ENCODE assay signal across 28 cellular contexts in genomic region chr12:51900323-51900889, GRCh38. TPM values are rescaled to one million over a fixed set of nuclear protein-coding genes. Genes with fewer than 3 reads are reported as not detected.
DNase-seq lines count a peak whose midpoint lies in the region; ATAC-seq, FAIRE-seq and TF ChIP-seq lines count a peak whose summit lies in the region.
"Had no signal": no experiment of that assay in that cellular context is flagged by ENCODE, and none has a peak within 500 bp of the region (broad histone marks: within the 10 kb centered on the region; RNA-seq: fewer than 3 reads in every experiment).

No MANE protein-coding gene starts in this region.

- 83% methylated on average over 37 of the region's 43 CpGs for WGBS in K562 (ENCODE audit: insufficient coverage, low coverage, missing lambda C conversion rate)

- DNase-seq in D341Med (ENCODE audit: low spot score) = peak; percentile 20
- no peak for DNase-seq in K562 (ENCODE audit: extremely low read depth in 1 of 4, low spot score in 3 of 4)
- peak; percentile 67 for DNase-seq in kidney
- DNase-seq in sciatic nerve (ENCODE audit: low spot score) = peak; percentile 53
- DNase-seq in NCI-H82 treated with DMSO at 0.1 percent for 48 hours (lab: John Stamatoyannopoulos, UW; ENCODE audit: unreplicated experiment) = no peak
- DNase-seq in stimulated activated CD4-positive, alpha-beta T cell treated with anti-CD3 and anti-CD28 coated beads, Interleukin-4, amount 100 ng/mL, for 4 hours = no peak
- no peak for DNase-seq in effector CD8-positive, alpha-beta T cell (lab: John Stamatoyannopoulos, UW)
- no peak for DNase-seq in activated gamma-delta T cell treated with Interleukin-2 at 50 U/mL for 16 hours
- DNase-seq: DMS53; GDM1; GOT3; Karpas-422; MV-4-11; NCI-H1105 treated with DMSO at 0.1 percent for 48 hours; NCI-H2029 treated with DMSO at 0.1 percent for 48 hours; NCI-H2171 treated with DMSO at 0.1 percent for 48 hours; NCI-H446 treated with DMSO at 0.1 percent for 48 hours; NCI-H748 treated with DMSO at 0.1 percent for 48 hours; NK-92 treated with Interleukin-12 subunit alpha and Interleukin-12 subunit beta, amount 100 ng/mL, for 24 hours had no signal

- TF ChIP-seq CTCF in K562 (IDR thresholded peaks at IDR 0.05 in 2 of 3, conservative IDR thresholded peaks at IDR 0.05 in 1 of 3; ENCODE audit: insufficient read depth in 2 of 3, low read depth in 1 of 3, low read length in 3 of 3) = no peak
- no peak for TF ChIP-seq CTCF in kidney (IDR thresholded peaks at IDR 0.05; ENCODE audit: borderline replicate concordance, extremely low read depth, insufficient read depth)

- ATAC-seq in K562 (no peak), sciatic nerve (no peak)

- no peak for TF ChIP-seq RAD21 in K562 (CRISPR knock-in tag; conservative IDR thresholded peaks at IDR 0.05 in 1 of 2, IDR thresholded peaks at IDR 0.05 in 1 of 2)

- H3K9me3 ChIP-seq in K562 (replicated peaks; ENCODE audit: control insufficient read depth, insufficient read depth, low read depth, low read length) (no peaks in the 10 kb centered on the region; the same call in 1 of the 2 replicates), kidney (ENCODE audit: control insufficient read depth in 1 of 2, low read length in 2 of 2) (no peaks in the 10 kb centered on the region)

- no peak overlapping the region for H3K4me2 ChIP-seq in K562 (ENCODE audit: insufficient read depth, low read length)

- H3K27me3 ChIP-seq in K562 (ENCODE audit: control insufficient read depth in 2 of 2, insufficient read depth in 2 of 2, low read length in 2 of 2) = no peaks in the 10 kb centered on the region

- no TSS peak for BruUV-seq in K562 (replicated peaks; lab: Mats Ljungman, UMichigan)

- no peak overlapping the region for H3K27ac ChIP-seq in K562 (ENCODE audit: extremely low read depth, low read depth, low read length)
- H3K27ac ChIP-seq in kidney (ENCODE audit: low read depth in 2 of 2, low read length in 2 of 2) = no peak overlapping the region
- H3K27ac ChIP-seq: C4-2B, RWPE1 had no signal

- TF ChIP-seq EP300 in K562 (IDR thresholded peaks at IDR 0.05; ENCODE audit: low read length) = no peak

- no peak overlapping the region for H3K4me3 ChIP-seq in K562
- H3K4me3 ChIP-seq in kidney (ENCODE audit: low read length in 2 of 2) = no peak overlapping the region

- H3K36me3 ChIP-seq in K562 (ENCODE audit: control insufficient read depth, insufficient read depth, low read length) (no peaks in the 10 kb centered on the region), kidney (ENCODE audit: control insufficient read depth in 1 of 2, insufficient read depth in 2 of 2, low read length in 2 of 2) (no peaks in the 10 kb centered on the region)

- H4K20me1 ChIP-seq in K562 (replicated peaks; ENCODE audit: control insufficient read depth, insufficient read depth, low read length) = no peaks in the 10 kb centered on the region

- H3K9ac ChIP-seq in K562 (ENCODE audit: insufficient read depth in 1 of 2, low read depth in 2 of 2, low read length in 2 of 2) = peak overlapping the region in 1 of 2 experiments; percentile 18; a peak in 2 of 4 replicates
- H3K9ac ChIP-seq in kidney (ENCODE audit: low read length in 2 of 2) = no peak overlapping the region

- in situ Hi-C loops in K562 (cut with MboI) = no loop called here

- no peaks in the 10 kb centered on the region for H3K9me1 ChIP-seq in K562 (ENCODE audit: control insufficient read depth, insufficient read depth, low read length)

- intact Hi-C loops in K562 (cut with micrococcal nuclease) (no loop called here), kidney (cut with DNase I) (no loop called here), sciatic nerve (cut with DNase I) (no loop called here)

- POLR2A ChIA-PET in K562 (lab: Yijun Ruan, JAX) = interaction anchor here (0.6 to 1.4 kb wide), 3 partner anchors 14 to 517 kb away, joined by 3 read pairs; no protein-coding TSS in a partner anchor

- H3K79me2 ChIP-seq in K562 (ENCODE audit: control insufficient read depth, insufficient read depth, low read length) = no peaks in the 10 kb centered on the region

- TF ChIP-seq POLR2A in K562 (conservative IDR thresholded peaks at IDR 0.05) = no peak

- peaks cover 12 to 22% of the 10 kb centered on the region in 2 experiments for H3K4me1 ChIP-seq in K562 (replicated peaks in 1 of 2; ENCODE audit: control insufficient read depth in 2 of 2, insufficient read depth in 2 of 2, low read length in 2 of 2)
- H3K4me1 ChIP-seq in kidney (ENCODE audit: control insufficient read depth in 1 of 2, insufficient read depth in 1 of 2, low read depth in 1 of 2, low read length in 2 of 2) = peaks cover 3 to 4% of the 10 kb centered on the region in 2 donors

- CTCF ChIA-PET in K562 (lab: Yijun Ruan, JAX; ENCODE audit: low intra/inter-chr PET ratio) = no interaction called here

- no peak for FAIRE-seq in K562 (lab: Jason Lieb, UNC)
- no peak for FAIRE-seq in kidney (lab: Jason Lieb, UNC)
- FAIRE-seq: D721Med, GM18507, HTR-8/SVneo had no signal

- H2AFZ ChIP-seq in K562 (ENCODE audit: low read depth, low read length) = no peak overlapping the region

RNA-seq across cellular contexts. Expression of gene ACVRL1, which starts 6.9 kb away (rescaled TPM):
- 1.3 and 3.5 TPM in 2 replicates for total RNA-seq in K562 (2011; cell fraction: chromatin; rRNA removed; ENCODE audit: low replicate concordance)
- total RNA-seq in K562 (2011; cell fraction: nucleolus; rRNA removed) = 2.1 and 2.7 TPM in 2 replicates
- 1.2 and 2.4 TPM in 2 replicates for total RNA-seq in K562 (2011; cell fraction: nucleoplasm; rRNA removed)
- total RNA-seq in K562 (2014; rRNA removed) (0.20 and 0.91 TPM in 2 replicates), K562 (2014; rRNA removed; fragmentation: Illumina TruSeq; extraction: Trizol) (0.06 and 0.22 TPM in 2 replicates), K562 (2015; rRNA removed; fragmentation: Illumina TruSeq; extraction: Trizol) (0.36 and 0.87 TPM in 2 replicates), K562 (2021) (1.3 and 1.4 TPM in 2 replicates), kidney (88.4 TPM), sciatic nerve (57.6 TPM)
- polyA plus RNA-seq in K562 (2011; rRNA removed) (0.26 and 0.83 TPM in 2 replicates), K562 (2014; fragmentation: Illumina TruSeq; extraction: Trizol) (0.30 and 0.71 TPM in 2 replicates), K562 (2014; fragmentation: Nextera tagmentation; extraction: Ambion mirVana) (under 1 TPM; 0.07 to 0.11 TPM), K562 (2014; rRNA removed) (0.42 and 0.45 TPM in 2 replicates), kidney (ENCODE audit: insufficient read depth, low read depth, low replicate concordance) (29.1 TPM)
- polyA plus RNA-seq in K562 (2011; cell fraction: cytosol; rRNA removed) = 0.39 and 0.47 TPM in 2 replicates
- 2.0 and 2.1 TPM in 2 replicates for polyA plus RNA-seq in K562 (2011; cell fraction: nucleus; rRNA removed)
- 1.2 and 5.1 TPM in 2 replicates for polyA plus RNA-seq in K562 (2012)
- polyA minus RNA-seq in K562 (2011; rRNA and poly(A)+ RNA removed) = 0.28 and 1.2 TPM in 2 replicates
- not detected in 2 replicates for polyA minus RNA-seq in K562 (2011; cell fraction: cytosol; rRNA and poly(A)+ RNA removed)
- polyA minus RNA-seq in K562 (2011; cell fraction: nucleus; rRNA and poly(A)+ RNA removed) = 0.94 and 1.7 TPM in 2 replicates
- polyA plus RNA-seq: IgD-negative memory B cell had no signal

RNA-seq across cellular contexts. Expression of gene ANKRD33, which starts 12.5 kb away (rescaled TPM):
- total RNA-seq in K562 (2011; cell fraction: chromatin; rRNA removed; ENCODE audit: low replicate concordance) = 0.21 and 0.51 TPM in 2 replicates
- 0.39 and 0.50 TPM in 2 replicates for total RNA-seq in K562 (2011; cell fraction: nucleolus; rRNA removed)
- total RNA-seq in K562 (2011; cell fraction: nucleoplasm; rRNA removed) = 0.31 and 0.37 TPM in 2 replicates
- total RNA-seq in K562 (2014; rRNA removed) = not detected in 2 replicates
- 0.07 and 0.10 TPM in 2 replicates for total RNA-seq in K562 (2014; rRNA removed; fragmentation: Illumina TruSeq; extraction: Trizol)
- 0.11 and 0.23 TPM in 2 replicates for total RNA-seq in K562 (2015; rRNA removed; fragmentation: Illumina TruSeq; extraction: Trizol)
- 0.20 TPM in 1 of 2 replicates, not detected in the other for total RNA-seq in K562 (2021)
- 0.06 and 0.08 TPM in 2 replicates for polyA plus RNA-seq in K562 (2011; rRNA removed)
- 0.04 TPM in 1 of 2 replicates, not detected in the other for polyA plus RNA-seq in K562 (2011; cell fraction: cytosol; rRNA removed)
- 0.18 and 0.47 TPM in 2 replicates for polyA plus RNA-seq in K562 (2011; cell fraction: nucleus; rRNA removed)
- polyA plus RNA-seq in K562 (2012) = 0.17 and 3.1 TPM in 2 replicates
- polyA plus RNA-seq in K562 (2014; fragmentation: Illumina TruSeq; extraction: Trizol) = 0.04 TPM in 1 of 2 replicates, not detected in the other
- polyA plus RNA-seq in K562 (2014; fragmentation: Nextera tagmentation; extraction: Ambion mirVana) = not detected
- 0.11 TPM in 1 of 2 replicates, not detected in the other for polyA plus RNA-seq in K562 (2014; rRNA removed)
- polyA minus RNA-seq in K562 (2011; rRNA and poly(A)+ RNA removed) = not detected in 2 replicates
- polyA minus RNA-seq in K562 (2011; cell fraction: cytosol; rRNA and poly(A)+ RNA removed) = not detected in 2 replicates
- 0.27 and 0.44 TPM in 2 replicates for polyA minus RNA-seq in K562 (2011; cell fraction: nucleus; rRNA and poly(A)+ RNA removed)
- not detected for total RNA-seq in kidney
- polyA plus RNA-seq in kidney (ENCODE audit: insufficient read depth, low read depth, low replicate concordance) = not detected
- total RNA-seq in sciatic nerve = 0.76 TPM
- total RNA-seq: A172, M059J had no signal
- polyA plus RNA-seq: AG04450, IgD-negative memory B cell had no signal

RNA-seq across cellular contexts. Expression of gene ACVR1B, which starts 51.1 kb away (rescaled TPM):
- 23.4 and 35.1 TPM in 2 replicates for total RNA-seq in K562 (2011; cell fraction: chromatin; rRNA removed; ENCODE audit: low replicate concordance)
- 25.7 and 30.9 TPM in 2 replicates for total RNA-seq in K562 (2011; cell fraction: nucleolus; rRNA removed)
- 34.2 and 41.3 TPM in 2 replicates for total RNA-seq in K562 (2011; cell fraction: nucleoplasm; rRNA removed)
- 6.8 and 8.6 TPM in 2 replicates for total RNA-seq in K562 (2014; rRNA removed)
- 5.9 and 6.7 TPM in 2 replicates for total RNA-seq in K562 (2014; rRNA removed; fragmentation: Illumina TruSeq; extraction: Trizol)
- 5.9 and 6.9 TPM in 2 replicates for total RNA-seq in K562 (2015; rRNA removed; fragmentation: Illumina TruSeq; extraction: Trizol)
- total RNA-seq in K562 (2021) = 10.3 and 15.1 TPM in 2 replicates
- polyA plus RNA-seq in K562 (2011; rRNA removed) = 8.0 and 8.4 TPM in 2 replicates
- polyA plus RNA-seq in K562 (2011; cell fraction: cytosol; rRNA removed) = 7.8 and 8.1 TPM in 2 replicates
- 11.1 and 12.6 TPM in 2 replicates for polyA plus RNA-seq in K562 (2011; cell fraction: nucleus; rRNA removed)
- 7.8 and 12.4 TPM in 2 replicates for polyA plus RNA-seq in K562 (2012)
- 9.9 and 10.8 TPM in 2 replicates for polyA plus RNA-seq in K562 (2014; fragmentation: Illumina TruSeq; extraction: Trizol)
- under 1 TPM; 0.97 to 0.98 TPM for polyA plus RNA-seq in K562 (2014; fragmentation: Nextera tagmentation; extraction: Ambion mirVana)
- 7.2 and 11.3 TPM in 2 replicates for polyA plus RNA-seq in K562 (2014; rRNA removed)
- polyA minus RNA-seq in K562 (2011; rRNA and poly(A)+ RNA removed) = 12.3 and 13.4 TPM in 2 replicates
- 5.4 and 7.0 TPM in 2 replicates for polyA minus RNA-seq in K562 (2011; cell fraction: cytosol; rRNA and poly(A)+ RNA removed)
- polyA minus RNA-seq in K562 (2011; cell fraction: nucleus; rRNA and poly(A)+ RNA removed) = 4.3 and 6.0 TPM in 2 replicates
- 95.5 TPM for total RNA-seq in kidney
- 30.6 TPM for polyA plus RNA-seq in kidney (ENCODE audit: insufficient read depth, low read depth, low replicate concordance)
- 23.9 TPM for total RNA-seq in sciatic nerve

RNA-seq across cellular contexts. Expression of gene FIGNL2, which starts 51.9 kb away (rescaled TPM):
- total RNA-seq in K562 (2011; cell fraction: chromatin; rRNA removed; ENCODE audit: low replicate concordance) = 0.07 TPM in 1 of 2 replicates, not detected in the other
- total RNA-seq in K562 (2011; cell fraction: nucleolus; rRNA removed) = 0.17 TPM in 1 of 2 replicates, not detected in the other
- not detected in 2 replicates for total RNA-seq in K562 (2011; cell fraction: nucleoplasm; rRNA removed)
- total RNA-seq in K562 (2014; rRNA removed) = not detected in 2 replicates
- not detected in 2 replicates for total RNA-seq in K562 (2014; rRNA removed; fragmentation: Illumina TruSeq; extraction: Trizol)
- total RNA-seq in K562 (2015; rRNA removed; fragmentation: Illumina TruSeq; extraction: Trizol) = not detected in 2 replicates
- total RNA-seq in K562 (2021) = not detected in 2 replicates
- 0.01 TPM in 1 of 2 replicates, not detected in the other for polyA plus RNA-seq in K562 (2011; rRNA removed)
- polyA plus RNA-seq in K562 (2011; cell fraction: cytosol; rRNA removed) = 0.01 TPM in 1 of 2 replicates, not detected in the other
- polyA plus RNA-seq in K562 (2011; cell fraction: nucleus; rRNA removed) = 0.04 TPM in 1 of 2 replicates, not detected in the other
- not detected in 2 replicates for polyA plus RNA-seq in K562 (2012)
- polyA plus RNA-seq in K562 (2014; fragmentation: Illumina TruSeq; extraction: Trizol) = not detected in 2 replicates
- polyA plus RNA-seq in K562 (2014; fragmentation: Nextera tagmentation; extraction: Ambion mirVana) = not detected
- not detected in 2 replicates for polyA plus RNA-seq in K562 (2014; rRNA removed)
- not detected in 2 replicates for polyA minus RNA-seq in K562 (2011; rRNA and poly(A)+ RNA removed)
- not detected in 2 replicates for polyA minus RNA-seq in K562 (2011; cell fraction: cytosol; rRNA and poly(A)+ RNA removed)
- not detected in 2 replicates for polyA minus RNA-seq in K562 (2011; cell fraction: nucleus; rRNA and poly(A)+ RNA removed)
- 6.1 TPM for total RNA-seq in kidney
- polyA plus RNA-seq in kidney (ENCODE audit: insufficient read depth, low read depth, low replicate concordance) = 3.1 TPM
- 4.0 TPM for total RNA-seq in sciatic nerve
- polyA plus RNA-seq: IgD-negative memory B cell had no signal

Comparison
In these comparisons a context has a peak if more than half of its experiments do, and no peak if none do; other contexts are left out.
1. DNase-seq: peak in D341Med (single experiment), kidney (single experiment) and sciatic nerve (single experiment); none in K562 (0 of 4), NCI-H82 treated with DMSO at 0.1 percent for 48 hours (single experiment), stimulated activated CD4-positive, alpha-beta T cell treated with anti-CD3 and anti-CD28 coated beads, Interleukin-4, amount 100 ng/mL, for 4 hours (0 of 2), effector CD8-positive, alpha-beta T cell (single experiment) and activated gamma-delta T cell treated with Interleukin-2 at 50 U/mL for 16 hours (single experiment).
2. RNA of gene ACVRL1, which starts 6.9 kb away (total RNA-seq): 88.4 TPM in kidney (single experiment) and 57.6 TPM in sciatic nerve (single experiment); 0.06 to 3.5 TPM in K562; every median in the first group is over 10 times any median in the second.